In the genomic region with DNA sequence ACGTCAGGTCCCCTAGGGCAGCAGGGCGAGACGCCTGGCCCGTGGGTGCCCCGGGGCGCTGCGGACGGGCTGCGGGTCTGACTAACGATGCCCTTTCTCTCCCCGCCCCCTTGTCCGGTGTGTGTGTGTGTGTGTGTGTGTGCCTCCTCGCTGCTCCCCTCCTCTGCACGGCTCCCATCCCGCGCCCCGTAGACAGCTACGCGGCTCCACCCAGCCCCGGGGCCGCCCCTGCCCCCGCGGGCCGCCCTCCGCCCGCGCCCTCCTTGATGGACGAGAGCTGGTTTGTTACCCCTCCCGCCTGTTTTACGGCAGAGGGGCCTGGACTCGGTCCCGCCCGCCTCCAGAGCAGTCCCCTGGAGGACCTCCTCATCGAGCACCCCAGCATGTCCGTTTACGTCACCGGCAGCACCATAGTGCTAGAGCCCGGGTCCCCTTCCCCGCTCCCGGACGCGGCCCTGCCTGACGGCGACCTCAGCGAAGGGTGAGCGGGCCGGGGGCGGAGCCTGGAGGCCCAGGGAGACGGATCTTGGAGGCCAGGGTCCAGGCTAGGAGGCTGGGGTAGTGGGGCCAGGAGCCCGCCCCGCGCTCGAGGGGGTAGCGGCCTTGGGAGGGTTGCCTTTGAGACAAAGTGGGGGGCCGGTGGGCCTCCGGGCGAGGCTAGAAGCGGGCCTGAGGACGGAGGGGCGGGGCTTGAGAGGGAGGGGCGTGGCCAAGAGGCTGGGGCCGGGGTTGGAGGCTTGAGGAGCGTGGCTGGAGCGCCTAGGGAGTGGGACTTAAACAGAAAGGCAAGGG, we compare ENCODE assay signal across 7 cellular contexts. TPM values are rescaled to one million over a fixed set of nuclear protein-coding genes. Genes with fewer than 3 reads are reported as not detected.
DNase-seq lines count a peak whose midpoint lies in the region; ATAC-seq and TF ChIP-seq lines count a peak whose summit lies in the region.

No MANE protein-coding gene starts in this region.

- TF ChIP-seq CTCF in WTC11 (IDR thresholded peaks at IDR 0.05) (no peak), mammary epithelial cell (conservative IDR thresholded peaks at IDR 0.05 in 1 of 2, IDR thresholded peaks at IDR 0.05 in 1 of 2; ENCODE audit: extremely low read depth in 1 of 2, insufficient read depth in 1 of 2, low read depth in 1 of 2, low read length in 2 of 2) (no peak)

- H3K9me3 ChIP-seq in mammary epithelial cell (replicated peaks; ENCODE audit: insufficient read depth, low read length), result no peaks in the 10 kb centered on the region

- 0% methylated on average over 2 of the region's 64 CpGs for WGBS in mammary epithelial cell (ENCODE audit: low coverage, missing lambda C conversion rate)

- no peaks in the 10 kb centered on the region for H3K79me2 ChIP-seq in mammary epithelial cell (ENCODE audit: insufficient read depth, low read length)

- peak overlapping the region; percentile 9 for H3K9ac ChIP-seq in mammary epithelial cell (ENCODE audit: insufficient read depth, low read length)

- dilution Hi-C loops in mammary epithelial cell (cut with HindIII; ENCODE audit: low sequenced_read_pairs), result no loop called here

- ATAC-seq in GM18498 (IDR thresholded peaks at IDR 0.05; ENCODE audit: unreplicated experiment), result peak; percentile 48
- peak; percentile 52 for ATAC-seq in HG02759 (IDR thresholded peaks at IDR 0.05; ENCODE audit: unreplicated experiment)
- ATAC-seq in WTC11, result peak; percentile 65

- intact Hi-C loops in mammary epithelial cell (cut with micrococcal nuclease), result loop anchor here (1.0 to 5.0 kb wide), 3 partner anchors 47 to 517 kb away; no protein-coding TSS in a partner anchor

- no peaks in the 10 kb centered on the region for H3K9me3 Mint-ChIP-seq in WTC11

- no peaks in the 10 kb centered on the region for H3K36me3 Mint-ChIP-seq in WTC11

- H3K4me2 ChIP-seq in mammary epithelial cell (ENCODE audit: insufficient read depth, low read depth, low read length), result peak overlapping the region; percentile 94

- peaks cover 4% of the 10 kb centered on the region for H3K36me3 ChIP-seq in mammary epithelial cell (ENCODE audit: insufficient read depth, low read length)

- BruUV-seq in mammary epithelial cell (replicated peaks; lab: Mats Ljungman, UMichigan), result no TSS peak

- CTCF ChIA-PET in WTC11 (lab: Charles Lee), result interaction anchor here (0.5 to 7.0 kb wide), 18 partner anchors 15 to 397 kb away, joined by 3 to 50 read pairs (median 4); a partner anchor contains a TSS
- CTCF ChIA-PET in mammary epithelial cell (lab: Charles Lee; ENCODE audit: low non-redundant PET), result no interaction called here

- POLR2A ChIA-PET in WTC11 (lab: Charles Lee), result no interaction called here

- peak overlapping the region; percentile 75 for H3K4me3 Mint-ChIP-seq in WTC11

- no peaks in the 10 kb centered on the region for H3K27me3 ChIP-seq in mammary epithelial cell (ENCODE audit: insufficient read depth, low read length)

- peaks cover 48% of the 10 kb centered on the region for H3K27me3 Mint-ChIP-seq in WTC11 (ENCODE audit: low read depth)

- peaks cover 3% of the 10 kb centered on the region for H4K20me1 ChIP-seq in mammary epithelial cell (ENCODE audit: insufficient read depth, low read length)

- no peak overlapping the region for H3K27ac Mint-ChIP-seq in WTC11

- peaks cover 18% of the 10 kb centered on the region for H3K4me1 Mint-ChIP-seq in WTC11

- H3K4me1 ChIP-seq in mammary epithelial cell (ENCODE audit: insufficient read depth, low read length), result peaks cover 46% of the 10 kb centered on the region

- peak overlapping the region; percentile 92 for H2AFZ ChIP-seq in mammary epithelial cell (ENCODE audit: low read depth, low read length)

- no peak overlapping the region for H3K27ac ChIP-seq in mammary epithelial cell (ENCODE audit: insufficient read depth, low read depth, low read length)

- peak overlapping the region; percentile 39 to 74 (median 55) for H3K4me3 ChIP-seq in mammary epithelial cell (replicated peaks in 1 of 3; ENCODE audit: insufficient read depth in 1 of 3, low read depth in 2 of 3, low read length in 3 of 3)

- in situ Hi-C loops in mammary epithelial cell (cut with MboI; ENCODE audit: low sequenced_read_pairs in 2 of 2), result loop anchor here in 1 of 2 donors (10.0 kb wide), 1 partner anchor 134 kb away; no protein-coding TSS in a partner anchor

- DNase-seq in NCI-H146 (lab: John Stamatoyannopoulos, UW) (peak; percentile 90), WTC11 (ENCODE audit: low spot score) (peak; percentile 85), mammary epithelial cell (peak; percentile 32), iris pigment epithelial cell (ENCODE audit: low read depth) (peak; percentile 83)
- DNase-seq in stimulated activated CD4-positive, alpha-beta T cell treated with anti-CD3 and anti-CD28 coated beads, Interleukin-12 subunit alpha, Interleukin-12 subunit beta, amount 100 ng/mL, for 48 hours (ENCODE audit: low read depth in 2 of 3, low spot score in 1 of 3), result peak; percentile 60 to 78 (median 76)

TF ChIP-seq in WTC11, 78 proteins besides CTCF, POLR2A, EP300 and RAD21 (continues in another document):
- TF ChIP-seq, protein P1, sequence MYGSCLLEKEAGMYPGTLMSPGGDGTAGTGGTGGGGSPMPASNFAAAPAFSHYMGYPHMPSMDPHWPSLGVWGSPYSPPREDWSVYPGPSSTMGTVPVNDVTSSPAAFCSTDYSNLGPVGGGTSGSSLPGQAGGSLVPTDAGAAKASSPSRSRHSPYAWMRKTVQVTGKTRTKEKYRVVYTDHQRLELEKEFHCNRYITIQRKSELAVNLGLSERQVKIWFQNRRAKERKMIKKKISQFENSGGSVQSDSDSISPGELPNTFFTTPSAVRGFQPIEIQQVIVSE (CRISPR knock-in tag; IDR thresholded peaks at IDR 0.05; ENCODE audit: borderline replicate concordance), result no peak
- TF ChIP-seq, protein P2, sequence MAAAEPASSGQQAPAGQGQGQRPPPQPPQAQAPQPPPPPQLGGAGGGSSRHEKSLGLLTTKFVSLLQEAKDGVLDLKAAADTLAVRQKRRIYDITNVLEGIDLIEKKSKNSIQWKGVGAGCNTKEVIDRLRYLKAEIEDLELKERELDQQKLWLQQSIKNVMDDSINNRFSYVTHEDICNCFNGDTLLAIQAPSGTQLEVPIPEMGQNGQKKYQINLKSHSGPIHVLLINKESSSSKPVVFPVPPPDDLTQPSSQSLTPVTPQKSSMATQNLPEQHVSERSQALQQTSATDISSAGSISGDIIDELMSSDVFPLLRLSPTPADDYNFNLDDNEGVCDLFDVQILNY (CRISPR knock-in tag; IDR thresholded peaks at IDR 0.05), result 0 out of 2 replicates have a peak, but pooled peaks have one; percentile 1
- TF ChIP-seq, protein P3, sequence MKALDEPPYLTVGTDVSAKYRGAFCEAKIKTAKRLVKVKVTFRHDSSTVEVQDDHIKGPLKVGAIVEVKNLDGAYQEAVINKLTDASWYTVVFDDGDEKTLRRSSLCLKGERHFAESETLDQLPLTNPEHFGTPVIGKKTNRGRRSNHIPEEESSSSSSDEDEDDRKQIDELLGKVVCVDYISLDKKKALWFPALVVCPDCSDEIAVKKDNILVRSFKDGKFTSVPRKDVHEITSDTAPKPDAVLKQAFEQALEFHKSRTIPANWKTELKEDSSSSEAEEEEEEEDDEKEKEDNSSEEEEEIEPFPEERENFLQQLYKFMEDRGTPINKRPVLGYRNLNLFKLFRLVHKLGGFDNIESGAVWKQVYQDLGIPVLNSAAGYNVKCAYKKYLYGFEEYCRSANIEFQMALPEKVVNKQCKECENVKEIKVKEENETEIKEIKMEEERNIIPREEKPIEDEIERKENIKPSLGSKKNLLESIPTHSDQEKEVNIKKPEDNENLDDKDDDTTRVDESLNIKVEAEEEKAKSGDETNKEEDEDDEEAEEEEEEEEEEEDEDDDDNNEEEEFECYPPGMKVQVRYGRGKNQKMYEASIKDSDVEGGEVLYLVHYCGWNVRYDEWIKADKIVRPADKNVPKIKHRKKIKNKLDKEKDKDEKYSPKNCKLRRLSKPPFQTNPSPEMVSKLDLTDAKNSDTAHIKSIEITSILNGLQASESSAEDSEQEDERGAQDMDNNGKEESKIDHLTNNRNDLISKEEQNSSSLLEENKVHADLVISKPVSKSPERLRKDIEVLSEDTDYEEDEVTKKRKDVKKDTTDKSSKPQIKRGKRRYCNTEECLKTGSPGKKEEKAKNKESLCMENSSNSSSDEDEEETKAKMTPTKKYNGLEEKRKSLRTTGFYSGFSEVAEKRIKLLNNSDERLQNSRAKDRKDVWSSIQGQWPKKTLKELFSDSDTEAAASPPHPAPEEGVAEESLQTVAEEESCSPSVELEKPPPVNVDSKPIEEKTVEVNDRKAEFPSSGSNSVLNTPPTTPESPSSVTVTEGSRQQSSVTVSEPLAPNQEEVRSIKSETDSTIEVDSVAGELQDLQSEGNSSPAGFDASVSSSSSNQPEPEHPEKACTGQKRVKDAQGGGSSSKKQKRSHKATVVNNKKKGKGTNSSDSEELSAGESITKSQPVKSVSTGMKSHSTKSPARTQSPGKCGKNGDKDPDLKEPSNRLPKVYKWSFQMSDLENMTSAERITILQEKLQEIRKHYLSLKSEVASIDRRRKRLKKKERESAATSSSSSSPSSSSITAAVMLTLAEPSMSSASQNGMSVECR (CRISPR knock-in tag; IDR thresholded peaks at IDR 0.05; ENCODE audit: borderline replicate concordance), result peak; percentile 64; the same call in 1 of the 2 replicates
- TF ChIP-seq IRF2 (CRISPR knock-in tag; IDR thresholded peaks at IDR 0.05; ENCODE audit: borderline replicate concordance, low read depth) (no peak), TCF7 (CRISPR knock-in tag; IDR thresholded peaks at IDR 0.05; ENCODE audit: low read depth) (no peak), RORB (CRISPR knock-in tag; IDR thresholded peaks at IDR 0.05) (no peak), ZNF121 (CRISPR knock-in tag; IDR thresholded peaks at IDR 0.05) (no peak), FOXP1 (CRISPR knock-in tag; IDR thresholded peaks at IDR 0.05; ENCODE audit: borderline replicate concordance) (0 out of 2 replicates have a peak, but pooled peaks have one; percentile 38), ZNF396 (CRISPR knock-in tag; IDR thresholded peaks at IDR 0.05; ENCODE audit: borderline replicate concordance) (no peak), CBFB (CRISPR knock-in tag; IDR thresholded peaks at IDR 0.05; ENCODE audit: low read depth) (no peak)
- TF ChIP-seq, protein P4, sequence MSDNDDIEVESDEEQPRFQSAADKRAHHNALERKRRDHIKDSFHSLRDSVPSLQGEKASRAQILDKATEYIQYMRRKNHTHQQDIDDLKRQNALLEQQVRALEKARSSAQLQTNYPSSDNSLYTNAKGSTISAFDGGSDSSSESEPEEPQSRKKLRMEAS (CRISPR knock-in tag; IDR thresholded peaks at IDR 0.05), result peak; percentile 70
- TF ChIP-seq, protein P5, sequence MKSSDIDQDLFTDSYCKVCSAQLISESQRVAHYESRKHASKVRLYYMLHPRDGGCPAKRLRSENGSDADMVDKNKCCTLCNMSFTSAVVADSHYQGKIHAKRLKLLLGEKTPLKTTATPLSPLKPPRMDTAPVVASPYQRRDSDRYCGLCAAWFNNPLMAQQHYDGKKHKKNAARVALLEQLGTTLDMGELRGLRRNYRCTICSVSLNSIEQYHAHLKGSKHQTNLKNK (CRISPR knock-in tag; IDR thresholded peaks at IDR 0.05), result no peak

RNA-seq across cellular contexts. Expression of a gene that starts 5.1 kb away (rescaled TPM):
- total RNA-seq in WTC11 (2021) (3.8 to 4.3 TPM (median 4.1 TPM) in 3 replicates), mammary epithelial cell (1 to 10 TPM; 2.5 to 4.4 TPM)
- 1.2 TPM for polyA plus RNA-seq in mammary epithelial cell
- polyA minus RNA-seq in mammary epithelial cell, result 3.9 TPM

RNA-seq across cellular contexts. Expression of a gene that starts 32.3 kb away (rescaled TPM):
- total RNA-seq in WTC11 (2021) (24.8 to 31.7 TPM (median 28.7 TPM) in 3 replicates), mammary epithelial cell (10 to 100 TPM; 10.5 to 15.2 TPM)
- 37.6 TPM for polyA plus RNA-seq in mammary epithelial cell
- 29.6 TPM for polyA minus RNA-seq in mammary epithelial cell

Comparison
In these comparisons a context has a peak if more than half of its experiments do, and no peak if none do; other contexts are left out.
1. DNase-seq: peak in every context shown above with its lines; median percentile 90 in NCI-H146; 85 in WTC11; 83 in iris pigment epithelial cell; 76 in stimulated activated CD4-positive, alpha-beta T cell treated with anti-CD3 and anti-CD28 coated beads, Interleukin-12 subunit alpha, Interleukin-12 subunit beta, amount 100 ng/mL, for 48 hours; 32 in mammary epithelial cell.